ENCODE assay signal across 17 cellular contexts in genomic region chr2:174586418-174586817, GRCh38. TPM values are rescaled to one million over a fixed set of nuclear protein-coding genes. Genes with fewer than 3 reads are reported as not detected.
A peak's percentile ranks its signal among the peaks of the same experiment; 100 is the strongest.
DNase-seq lines count a peak whose midpoint lies in the region; ATAC-seq and TF ChIP-seq lines count a peak whose summit lies in the region.
"Had no signal": no experiment of that assay in that cellular context is flagged by ENCODE, and none has a peak within 500 bp of the region (broad histone marks: within the 10 kb centered on the region; RNA-seq: fewer than 3 reads in every experiment).

No MANE protein-coding gene starts in this region.

- peak overlapping the region; percentile 76; the same call in 1 of the 2 replicates for H3K27ac ChIP-seq in VCaP
- no peak overlapping the region for H3K27ac ChIP-seq in endodermal cell (ENCODE audit: low read depth, low read length)
- no peak overlapping the region for H3K27ac ChIP-seq in right lobe of liver
- H3K27ac ChIP-seq: colonic mucosa, esophagus muscularis mucosa had no signal

- CTCF ChIA-PET in activated CD4-positive, alpha-beta T cell treated with anti-CD3 and anti-CD28 coated beads for 36 hours (lab: Charles Lee) = interaction anchor here (0.7 to 2.2 kb wide), 5 partner anchors 8 to 102 kb away, joined by 3 to 10 read pairs (median 4); no protein-coding TSS in a partner anchor
- CTCF ChIA-PET in MCF 10A (lab: Yijun Ruan, JAX) = interaction anchor here (0.7 to 1.1 kb wide), 4 partner anchors 9 to 177 kb away, joined by 3 to 4 read pairs (median 4); no protein-coding TSS in a partner anchor

- H3K4me1 ChIP-seq in endodermal cell (ENCODE audit: control insufficient read depth, insufficient read depth, low read length) (peaks cover 7% of the 10 kb centered on the region), right lobe of liver (peaks cover 0 to 13% (median 6%) of the 10 kb centered on the region in 4 donors)
- H3K4me1 ChIP-seq: colonic mucosa had no signal

- H3K36me3 ChIP-seq in endodermal cell (ENCODE audit: control insufficient read depth, insufficient read depth, low read length) (no peaks in the 10 kb centered on the region), right lobe of liver (no peaks in the 10 kb centered on the region)
- H3K36me3 ChIP-seq: colonic mucosa had no signal

- BruUV-seq in MCF 10A (replicated peaks; lab: Mats Ljungman, UMichigan) = no TSS peak

- H3K4me3 Mint-ChIP-seq in activated CD4-positive, alpha-beta T cell treated with anti-CD3 and anti-CD28 coated beads for 36 hours = no peak overlapping the region
- no peak overlapping the region for H3K4me3 Mint-ChIP-seq in endodermal cell
- peak overlapping the region; percentile 74 for H3K4me3 Mint-ChIP-seq in stimulated activated effector memory CD8-positive, alpha-beta T cell treated with anti-CD3 and anti-CD28 coated beads, Interleukin-12 subunit alpha, Interleukin-12 subunit beta, amount 100 ng/mL, for 72 hours
- H3K4me3 Mint-ChIP-seq in MCF 10A (ENCODE audit: unreplicated experiment) = no peak overlapping the region

- no peak for TF ChIP-seq CTCF in VCaP (conservative IDR thresholded peaks at IDR 0.05)
- no peak for TF ChIP-seq CTCF in endodermal cell (conservative IDR thresholded peaks at IDR 0.05)
- no peak for TF ChIP-seq CTCF in right lobe of liver (IDR thresholded peaks at IDR 0.05)
- no peak for TF ChIP-seq CTCF in MCF 10A (IDR thresholded peaks at IDR 0.05; ENCODE audit: unreplicated experiment)

- ATAC-seq in activated CD4-positive, alpha-beta T cell treated with anti-CD3 and anti-CD28 coated beads for 36 hours = no peak
- no peak for ATAC-seq in stimulated activated effector memory CD8-positive, alpha-beta T cell treated with anti-CD3 and anti-CD28 coated beads, Interleukin-12 subunit alpha, Interleukin-12 subunit beta, amount 100 ng/mL, for 72 hours
- ATAC-seq in right lobe of liver = no peak
- no peak for ATAC-seq in Right ventricle myocardium superior (ENCODE audit: poor library complexity)
- ATAC-seq: heart right ventricle, mucosa of descending colon had no signal

- POLR2A ChIA-PET in activated CD4-positive, alpha-beta T cell treated with anti-CD3 and anti-CD28 coated beads for 36 hours (lab: Charles Lee) = no interaction called here
- POLR2A ChIA-PET in MCF 10A (lab: Yijun Ruan, JAX) = no interaction called here

- H3K9ac ChIP-seq in endodermal cell (ENCODE audit: extremely low read depth, low read length, poor library complexity, severe bottlenecking) = no peak overlapping the region

- peaks cover 87% of the 10 kb centered on the region for H3K4me1 Mint-ChIP-seq in activated CD4-positive, alpha-beta T cell treated with anti-CD3 and anti-CD28 coated beads for 36 hours
- peaks cover 31% of the 10 kb centered on the region for H3K4me1 Mint-ChIP-seq in endodermal cell
- peaks cover 93% of the 10 kb centered on the region for H3K4me1 Mint-ChIP-seq in stimulated activated effector memory CD8-positive, alpha-beta T cell treated with anti-CD3 and anti-CD28 coated beads, Interleukin-12 subunit alpha, Interleukin-12 subunit beta, amount 100 ng/mL, for 72 hours
- H3K4me1 Mint-ChIP-seq in MCF 10A (ENCODE audit: insufficient read depth, unreplicated experiment) = no peaks in the 10 kb centered on the region

- H3K36me3 Mint-ChIP-seq in activated CD4-positive, alpha-beta T cell treated with anti-CD3 and anti-CD28 coated beads for 36 hours (ENCODE audit: low read depth) = peaks cover 48% of the 10 kb centered on the region
- no peaks in the 10 kb centered on the region for H3K36me3 Mint-ChIP-seq in endodermal cell (ENCODE audit: low read depth)
- peaks cover 98% of the 10 kb centered on the region for H3K36me3 Mint-ChIP-seq in stimulated activated effector memory CD8-positive, alpha-beta T cell treated with anti-CD3 and anti-CD28 coated beads, Interleukin-12 subunit alpha, Interleukin-12 subunit beta, amount 100 ng/mL, for 72 hours
- peaks cover 10% of the 10 kb centered on the region for H3K36me3 Mint-ChIP-seq in MCF 10A (ENCODE audit: insufficient read depth, unreplicated experiment)

- H3K27me3 ChIP-seq in endodermal cell (ENCODE audit: control insufficient read depth, insufficient read depth, low read length, poor library complexity, severe bottlenecking) = no peaks in the 10 kb centered on the region
- H3K27me3 ChIP-seq in right lobe of liver = no peaks in the 10 kb centered on the region
- H3K27me3 ChIP-seq: colonic mucosa, esophagus muscularis mucosa, heart right ventricle had no signal

- H3K27ac Mint-ChIP-seq in activated CD4-positive, alpha-beta T cell treated with anti-CD3 and anti-CD28 coated beads for 36 hours = peak overlapping the region; percentile 82
- no peak overlapping the region for H3K27ac Mint-ChIP-seq in endodermal cell
- H3K27ac Mint-ChIP-seq in stimulated activated effector memory CD8-positive, alpha-beta T cell treated with anti-CD3 and anti-CD28 coated beads, Interleukin-12 subunit alpha, Interleukin-12 subunit beta, amount 100 ng/mL, for 72 hours = peak overlapping the region; percentile 99
- H3K27ac Mint-ChIP-seq in MCF 10A (ENCODE audit: low read depth, unreplicated experiment) = no peak overlapping the region

- no peaks in the 10 kb centered on the region for H3K9me3 Mint-ChIP-seq in activated CD4-positive, alpha-beta T cell treated with anti-CD3 and anti-CD28 coated beads for 36 hours (ENCODE audit: low read depth)
- H3K9me3 Mint-ChIP-seq in endodermal cell = no peaks in the 10 kb centered on the region
- H3K9me3 Mint-ChIP-seq in stimulated activated effector memory CD8-positive, alpha-beta T cell treated with anti-CD3 and anti-CD28 coated beads, Interleukin-12 subunit alpha, Interleukin-12 subunit beta, amount 100 ng/mL, for 72 hours = no peaks in the 10 kb centered on the region
- H3K9me3 Mint-ChIP-seq in MCF 10A (ENCODE audit: unreplicated experiment) = no peaks in the 10 kb centered on the region

- TF ChIP-seq POLR2A in right lobe of liver (IDR thresholded peaks at IDR 0.05) = no peak

- no peaks in the 10 kb centered on the region for H3K27me3 Mint-ChIP-seq in activated CD4-positive, alpha-beta T cell treated with anti-CD3 and anti-CD28 coated beads for 36 hours
- peaks cover 2% of the 10 kb centered on the region for H3K27me3 Mint-ChIP-seq in endodermal cell (ENCODE audit: insufficient read depth)
- H3K27me3 Mint-ChIP-seq in MCF 10A (ENCODE audit: insufficient read depth, unreplicated experiment) = no peaks in the 10 kb centered on the region

- H3K4me3 ChIP-seq in endodermal cell (ENCODE audit: low read length) = no peak overlapping the region
- no peak overlapping the region for H3K4me3 ChIP-seq in right lobe of liver
- H3K4me3 ChIP-seq: colonic mucosa, esophagus muscularis mucosa, heart right ventricle, mucosa of descending colon had no signal

- intact Hi-C loops in activated CD4-positive, alpha-beta T cell treated with anti-CD3 and anti-CD28 coated beads for 36 hours (cut with DNase I, micrococcal nuclease) = no loop called here
- intact Hi-C loops in right lobe of liver (cut with DNase I) (no loop called here), Right ventricle myocardium superior (cut with DNase I) (no loop called here), MCF 10A (cut with micrococcal nuclease) (no loop called here)

- no peaks in the 10 kb centered on the region for H3K9me3 ChIP-seq in endodermal cell (ENCODE audit: control insufficient read depth, low read length)
- no peaks in the 10 kb centered on the region for H3K9me3 ChIP-seq in right lobe of liver
- H3K9me3 ChIP-seq: colonic mucosa, esophagus muscularis mucosa, heart right ventricle, mucosa of descending colon had no signal

- DNase-seq in activated CD4-positive, alpha-beta T cell treated with anti-CD3 and anti-CD28 coated beads for 36 hours = no peak
- DNase-seq in activated CD4-positive, alpha-beta T cell treated with anti-CD3 and anti-CD28 coated beads for 48 hours = no peak
- DNase-seq in endodermal cell (peak; percentile 57), right lobe of liver (no peak), Right ventricle myocardium superior (no peak), MCF 10A (ENCODE audit: unreplicated experiment) (no peak)
- peak in 1 of 2 donors; percentile 45 for DNase-seq in stimulated activated effector memory CD8-positive, alpha-beta T cell treated with anti-CD3 and anti-CD28 coated beads, Interleukin-12 subunit alpha, Interleukin-12 subunit beta, amount 100 ng/mL, for 72 hours (ENCODE audit: low spot score in 2 of 2)
- DNase-seq: anterior cingulate cortex, colonic mucosa, COR-L47, heart right ventricle, mucosa of descending colon, NCI-H146, OCI-M1, posterior cingulate gyrus had no signal

- WGBS in endodermal cell (ENCODE audit: insufficient coverage in 1 of 2, insufficient read length in 1 of 2), 2 experiments = 76 to 84% methylated on average over 3 to 6 of the region's 6 CpGs
- 84% methylated on average over 6 of the region's 6 CpGs for WGBS in right lobe of liver (ENCODE audit: insufficient coverage, low coverage, low lambda C conversion rate, missing lambda C conversion rate)

RNA-seq across cellular contexts. Expression of gene WIPF1, which starts 11.2 kb away (rescaled TPM):
- total RNA-seq in activated CD4-positive, alpha-beta T cell treated with anti-CD3 and anti-CD28 coated beads for 36 hours = 100 to 1,000 TPM; 161 to 188 TPM
- total RNA-seq in endodermal cell (10 to 100 TPM; 21.5 to 28.5 TPM), right lobe of liver (10 to 100 TPM in 1 of 6 experiments, 1 to 10 TPM in 5; 5.0 to 15.3 (median 7.1) TPM), Right ventricle myocardium superior (16.3 TPM), MCF 10A (2022) (6.0 and 6.2 TPM in 2 replicates)
- polyA plus RNA-seq in endodermal cell (2013, experiment 1 of 2) = 23.5 TPM
- polyA plus RNA-seq in endodermal cell (2013, experiment 2 of 2) = 24.8 TPM

Comparison
In these comparisons a context has a peak if more than half of its experiments do, and no peak if none do; other contexts are left out.
1. H3K27ac Mint-ChIP-seq: peak in activated CD4-positive, alpha-beta T cell treated with anti-CD3 and anti-CD28 coated beads for 36 hours (single experiment) and stimulated activated effector memory CD8-positive, alpha-beta T cell treated with anti-CD3 and anti-CD28 coated beads, Interleukin-12 subunit alpha, Interleukin-12 subunit beta, amount 100 ng/mL, for 72 hours (single experiment); none in endodermal cell (single experiment) and MCF 10A (single experiment).